Comparison of ENCODE assay signal across 20 cellular contexts in the genomic region with DNA sequence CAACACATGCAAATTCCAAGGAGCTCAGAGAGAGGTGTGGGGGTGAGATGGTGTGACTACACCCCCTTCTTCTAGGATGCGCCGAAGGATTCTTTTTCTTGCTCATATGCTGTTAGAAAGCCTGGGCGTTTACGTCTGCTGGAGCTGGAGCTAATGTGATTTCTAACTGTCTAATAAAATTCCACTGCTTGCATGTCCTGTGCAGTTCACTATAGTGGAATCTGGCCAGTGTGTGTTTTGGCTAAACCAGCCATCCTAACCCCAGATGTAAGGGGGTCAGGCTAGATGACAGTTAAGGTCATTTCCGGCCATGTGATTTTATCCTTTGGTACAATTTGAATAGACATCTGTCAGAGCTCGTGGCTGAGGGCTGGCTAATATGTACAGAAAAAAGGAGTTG.
DNase-seq lines count a peak whose midpoint lies in the region; ATAC-seq and TF ChIP-seq lines count a peak whose summit lies in the region.
"Had no signal": no experiment of that assay in that cellular context is flagged by ENCODE, and none has a peak within 500 bp of the region (broad histone marks: within the 10 kb centered on the region; RNA-seq: fewer than 3 reads in every experiment).

No MANE protein-coding gene starts in this region.

- H3K27ac ChIP-seq in BLaER1, result peak overlapping the region; percentile 95
- no peak overlapping the region for H3K27ac ChIP-seq in KMS-11
- H3K27ac ChIP-seq: SJCRH30 had no signal

- 0 out of 2 replicates have a peak overlapping the region, but pooled peaks have one; percentile 0 for H3K4me3 ChIP-seq in BLaER1
- no peak overlapping the region for H3K4me3 ChIP-seq in KMS-11 (IDR thresholded peaks at IDR 0.05; ENCODE audit: insufficient read depth, low read depth, low read length)
- H3K4me3 ChIP-seq: GM23338, K562, SJCRH30 had no signal

- peaks cover 50% of the 10 kb centered on the region for H3K36me3 ChIP-seq in BLaER1
- no peaks in the 10 kb centered on the region for H3K36me3 ChIP-seq in KMS-11 (ENCODE audit: insufficient read depth)
- H3K36me3 ChIP-seq: SJCRH30 had no signal

- TF ChIP-seq CTCF in KMS-11 (conservative IDR thresholded peaks at IDR 0.05; ENCODE audit: low read depth, low read length) (no peak), nephron (IDR thresholded peaks at IDR 0.05; ENCODE audit: unreplicated experiment in 3 of 3) (no peak), mesothelial cell of epicardium (IDR thresholded peaks at IDR 0.05; ENCODE audit: unreplicated experiment) (no peak)

- no peaks in the 10 kb centered on the region for H3K79me2 ChIP-seq in KMS-11 (ENCODE audit: insufficient read depth, low read depth)

- no peak overlapping the region for H2AFZ ChIP-seq in KMS-11 (ENCODE audit: low read depth)
- H2AFZ ChIP-seq: GM23338 had no signal

- no peaks in the 10 kb centered on the region for H3K9me3 Mint-ChIP-seq in nephron
- H3K9me3 Mint-ChIP-seq in mesothelial cell of epicardium, result no peaks in the 10 kb centered on the region
- H3K9me3 Mint-ChIP-seq: CD4-positive, alpha-beta T cell; GM23338 had no signal

- no peaks in the 10 kb centered on the region for H3K36me3 Mint-ChIP-seq in nephron (ENCODE audit: low read depth)
- H3K36me3 Mint-ChIP-seq in mesothelial cell of epicardium, result peaks cover 3% of the 10 kb centered on the region

- H3K27ac Mint-ChIP-seq in nephron (peak overlapping the region in 2 of 3 experiments; percentile 27 to 41), mesothelial cell of epicardium (no peak overlapping the region)
- H3K27ac Mint-ChIP-seq: CD4-positive, alpha-beta T cell; GM23338 had no signal

- 0 out of 2 replicates have a peak, but pooled peaks cover 4% of the 10 kb centered on the region for H3K9me3 ChIP-seq in BLaER1
- H3K9me3 ChIP-seq: SJCRH30 had no signal

- H3K4me1 ChIP-seq in BLaER1 (peaks cover 98% of the 10 kb centered on the region), KMS-11 (ENCODE audit: low read depth, poor library complexity, severe bottlenecking) (peaks cover 31% of the 10 kb centered on the region)

- H3K4me3 Mint-ChIP-seq in nephron (no peak overlapping the region), mesothelial cell of epicardium (no peak overlapping the region)
- H3K4me3 Mint-ChIP-seq: CD4-positive, alpha-beta T cell; GM23338 had no signal

- H3K27me3 ChIP-seq in BLaER1, result no peaks in the 10 kb centered on the region
- H3K27me3 ChIP-seq in KMS-11 (ENCODE audit: insufficient read depth, low read depth), result 0 out of 2 replicates have a peak, but pooled peaks cover 6% of the 10 kb centered on the region
- H3K27me3 ChIP-seq: SJCRH30 had no signal

- 0 out of 2 replicates have a peak overlapping the region, but pooled peaks have one; percentile 47 for H3K9ac ChIP-seq in BLaER1
- H3K9ac ChIP-seq in KMS-11, result no peak overlapping the region

- peak overlapping the region; percentile 90 for H3K4me2 ChIP-seq in BLaER1
- H3K4me2 ChIP-seq in KMS-11, result peak overlapping the region; percentile 42
- H3K4me2 ChIP-seq: GM23338 had no signal

- H3K27me3 Mint-ChIP-seq in nephron (ENCODE audit: low read depth) (peaks cover 10% of the 10 kb centered on the region), mesothelial cell of epicardium (ENCODE audit: low read depth) (no peaks in the 10 kb centered on the region)
- H3K27me3 Mint-ChIP-seq: CD4-positive, alpha-beta T cell had no signal

- ATAC-seq in SK-N-SH treated with all-trans-retinoic acid at 6 μM for 48 hours, result no peak
- ATAC-seq in GM19035 (IDR thresholded peaks at IDR 0.05; ENCODE audit: unreplicated experiment), result no peak
- no peak for ATAC-seq in HG02840 (IDR thresholded peaks at IDR 0.05; ENCODE audit: low FRiP score, unreplicated experiment)
- ATAC-seq: GM23338, HCT116, K562 had no signal

- peaks cover 52% of the 10 kb centered on the region for H3K4me1 Mint-ChIP-seq in nephron
- peaks cover 23% of the 10 kb centered on the region for H3K4me1 Mint-ChIP-seq in mesothelial cell of epicardium
- H3K4me1 Mint-ChIP-seq: GM23338 had no signal

- no peak for DNase-seq in mesothelial cell of epicardium (ENCODE audit: low spot score in 2 of 2, unreplicated experiment in 2 of 2)
- DNase-seq: AML-193; CD4-positive, alpha-beta T cell; DMS153; EL; NCI-H1048; NCI-H1436; NCI-H2029; NCI-H526; SW 1271 had no signal

- no peaks in the 10 kb centered on the region for H4K20me1 ChIP-seq in BLaER1
- H4K20me1 ChIP-seq in KMS-11 (ENCODE audit: insufficient read depth), result no peaks in the 10 kb centered on the region

TF ChIP-seq in SK-N-SH treated with all-trans-retinoic acid at 6 μM for 48 hours, 23 proteins besides CTCF, POLR2A, EP300 and RAD21:
- TF ChIP-seq SNAI2 (CRISPR knock-in tag; IDR thresholded peaks at IDR 0.05) (no peak), ARNTL (CRISPR knock-in tag; IDR thresholded peaks at IDR 0.05; ENCODE audit: borderline replicate concordance, low read depth) (no peak), ZNF565 (CRISPR knock-in tag; conservative IDR thresholded peaks at IDR 0.05; ENCODE audit: low read depth) (no peak), TCF4 (CRISPR knock-in tag; IDR thresholded peaks at IDR 0.05; ENCODE audit: borderline replicate concordance) (peak; percentile 35; the same call in 1 of the 2 replicates), GLIS3 (CRISPR knock-in tag; IDR thresholded peaks at IDR 0.05) (no peak)
- TF ChIP-seq, protein P1, sequence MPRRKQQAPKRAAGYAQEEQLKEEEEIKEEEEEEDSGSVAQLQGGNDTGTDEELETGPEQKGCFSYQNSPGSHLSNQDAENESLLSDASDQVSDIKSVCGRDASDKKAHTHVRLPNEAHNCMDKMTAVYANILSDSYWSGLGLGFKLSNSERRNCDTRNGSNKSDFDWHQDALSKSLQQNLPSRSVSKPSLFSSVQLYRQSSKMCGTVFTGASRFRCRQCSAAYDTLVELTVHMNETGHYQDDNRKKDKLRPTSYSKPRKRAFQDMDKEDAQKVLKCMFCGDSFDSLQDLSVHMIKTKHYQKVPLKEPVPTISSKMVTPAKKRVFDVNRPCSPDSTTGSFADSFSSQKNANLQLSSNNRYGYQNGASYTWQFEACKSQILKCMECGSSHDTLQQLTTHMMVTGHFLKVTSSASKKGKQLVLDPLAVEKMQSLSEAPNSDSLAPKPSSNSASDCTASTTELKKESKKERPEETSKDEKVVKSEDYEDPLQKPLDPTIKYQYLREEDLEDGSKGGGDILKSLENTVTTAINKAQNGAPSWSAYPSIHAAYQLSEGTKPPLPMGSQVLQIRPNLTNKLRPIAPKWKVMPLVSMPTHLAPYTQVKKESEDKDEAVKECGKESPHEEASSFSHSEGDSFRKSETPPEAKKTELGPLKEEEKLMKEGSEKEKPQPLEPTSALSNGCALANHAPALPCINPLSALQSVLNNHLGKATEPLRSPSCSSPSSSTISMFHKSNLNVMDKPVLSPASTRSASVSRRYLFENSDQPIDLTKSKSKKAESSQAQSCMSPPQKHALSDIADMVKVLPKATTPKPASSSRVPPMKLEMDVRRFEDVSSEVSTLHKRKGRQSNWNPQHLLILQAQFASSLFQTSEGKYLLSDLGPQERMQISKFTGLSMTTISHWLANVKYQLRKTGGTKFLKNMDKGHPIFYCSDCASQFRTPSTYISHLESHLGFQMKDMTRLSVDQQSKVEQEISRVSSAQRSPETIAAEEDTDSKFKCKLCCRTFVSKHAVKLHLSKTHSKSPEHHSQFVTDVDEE (CRISPR knock-in tag; IDR thresholded peaks at IDR 0.05), result 0 out of 2 replicates have a peak, but pooled peaks have one; percentile 22
